9 cellular contexts compared by ENCODE assay signal in the genomic region with DNA sequence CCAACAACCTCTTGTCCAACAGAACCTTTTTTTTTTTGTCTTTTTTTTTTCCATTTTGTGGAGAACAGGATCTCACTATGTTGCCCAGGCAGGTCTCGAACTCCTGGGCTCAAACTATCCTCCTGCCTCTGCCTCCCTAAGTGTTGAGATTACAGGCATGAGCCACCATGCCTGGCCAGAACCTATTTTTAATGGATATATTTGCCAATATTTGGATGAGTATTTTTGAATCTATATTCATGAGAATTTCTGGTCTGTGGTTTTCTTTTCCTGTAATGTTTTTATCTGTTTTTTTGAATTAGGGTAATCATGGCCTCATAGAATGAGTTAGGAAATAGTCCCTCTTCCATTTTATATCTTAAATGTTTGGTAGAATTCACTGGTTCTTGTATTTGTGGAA.
"Had no signal": no experiment of that assay in that cellular context is flagged by ENCODE, and none has a peak within 500 bp of the region (broad histone marks: within the 10 kb centered on the region; RNA-seq: fewer than 3 reads in every experiment).

No MANE protein-coding gene starts in this region.

- H3K36me3 ChIP-seq: HAP-1 had no signal

- DNase-seq: GM23248, GOT3, H7, H9, HCEC 1CT, HFFc6 had no signal

- H3K27ac ChIP-seq: GM23248 had no signal

- H3K4me2 ChIP-seq: GM23338 had no signal

- H3K9me3 ChIP-seq: HAP-1 had no signal

- ATAC-seq: GM23338, HCT116 had no signal

- H3K4me3 ChIP-seq: GM23248, GM23338, HAP-1 had no signal

- H2AFZ ChIP-seq: GM23248, GM23338 had no signal

- H3K4me1 ChIP-seq: HAP-1 had no signal
